Comparison of ENCODE assay signal across 3 cellular contexts in genomic region chr12:98074286-98074685, GRCh38.
"Had no signal": no experiment of that assay in that cellular context is flagged by ENCODE, and none has a peak within 500 bp of the region (broad histone marks: within the 10 kb centered on the region; RNA-seq: fewer than 3 reads in every experiment).

No MANE protein-coding gene starts in this region.

- ATAC-seq: GM12878 had no signal

- DNase-seq: GDM1, GF-D8 had no signal

- H3K4me3 ChIP-seq: GM12878 had no signal
